ENCODE assay signal across 14 cellular contexts in the genomic region with DNA sequence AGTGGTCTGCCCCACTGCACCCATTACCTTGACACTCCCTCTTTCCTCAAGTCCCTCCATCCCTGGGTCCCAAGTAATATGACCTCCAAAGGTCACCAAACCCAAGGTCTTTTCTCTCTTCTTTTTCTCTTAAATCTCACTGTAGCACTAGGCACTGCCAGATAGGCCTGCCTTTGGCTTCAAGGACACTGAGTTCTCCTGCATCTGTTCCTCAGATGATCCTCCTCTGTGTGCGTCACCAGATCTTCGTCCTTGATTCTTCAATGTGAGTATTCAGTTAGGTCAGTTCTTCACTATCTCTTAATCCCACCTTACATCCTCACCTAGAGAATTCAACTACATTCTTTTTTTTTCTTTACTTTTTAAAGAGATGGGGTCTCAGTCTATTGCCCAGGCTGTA.
A peak's percentile ranks its signal among the peaks of the same experiment; 100 is the strongest.
DNase-seq lines count a peak whose midpoint lies in the region; ATAC-seq, FAIRE-seq and TF ChIP-seq lines count a peak whose summit lies in the region.
"Had no signal": no experiment of that assay in that cellular context is flagged by ENCODE, and none has a peak within 500 bp of the region (broad histone marks: within the 10 kb centered on the region; RNA-seq: fewer than 3 reads in every experiment).

No MANE protein-coding gene starts in this region.

- peaks cover 56% of the 10 kb centered on the region for H3K36me3 Mint-ChIP-seq in activated naive CD8-positive, alpha-beta T cell treated with anti-CD3 and anti-CD28 coated beads, Interleukin-2, amount 50 U/mL, for 24 hours (ENCODE audit: low read depth)

- no peaks in the 10 kb centered on the region for H3K27me3 Mint-ChIP-seq in activated naive CD8-positive, alpha-beta T cell treated with anti-CD3 and anti-CD28 coated beads, Interleukin-2, amount 50 U/mL, for 24 hours

- no TSS peak for BruUV-seq in HepG2 (replicated peaks; lab: Mats Ljungman, UMichigan)

- CTCF ChIA-PET in HepG2 (lab: Yijun Ruan, JAX; ENCODE audit: low intra/inter-chr PET ratio, low total read pairs): no interaction called here

- in situ Hi-C loops in HepG2 (cut with HindIII; ENCODE audit: extremely low pct_ligation_motif_present, low pct_unique_long_range_greater_than_20kb): no loop called here

- no peak for ATAC-seq in HepG2
- no peak for ATAC-seq in right lobe of liver
- no peak for ATAC-seq in activated naive CD8-positive, alpha-beta T cell treated with anti-CD3 and anti-CD28 coated beads, Interleukin-2, amount 50 U/mL, for 24 hours

- no peak for TF ChIP-seq EP300 in HepG2 (IDR thresholded peaks at IDR 0.05; ENCODE audit: low read depth in 2 of 2, low read length in 2 of 2)
- no peak for TF ChIP-seq EP300 in HepG2 (CRISPR knock-in tag; IDR thresholded peaks at IDR 0.05; ENCODE audit: borderline replicate concordance)

- no peak overlapping the region for H2AFZ ChIP-seq in HepG2 (ENCODE audit: low read length)
- H2AFZ ChIP-seq in KMS-11 (ENCODE audit: low read depth): no peak overlapping the region

- intact Hi-C loops in HepG2 (cut with micrococcal nuclease; ENCODE audit: unreplicated experiment): no loop called here
- intact Hi-C loops in right lobe of liver (cut with DNase I): no loop called here

- H3K9me3 ChIP-seq in HepG2 (ENCODE audit: low read length) (no peaks in the 10 kb centered on the region), right lobe of liver (no peaks in the 10 kb centered on the region)
- H3K9me3 ChIP-seq: ovary had no signal

- H3K27ac ChIP-seq in HepG2 (ENCODE audit: extremely low read length, insufficient read depth, low read length) (no peak overlapping the region), right lobe of liver (no peak overlapping the region), KMS-11 (peak overlapping the region; percentile 59)
- H3K27ac ChIP-seq: ovary had no signal

- DNase-seq in HepG2 (ENCODE audit: low spot score) (no peak), right lobe of liver (no peak), NCI-H345 (lab: John Stamatoyannopoulos, UW) (no peak), NCI-H1694 treated with DMSO at 0.1 percent for 48 hours (lab: John Stamatoyannopoulos, UW) (no peak), NCI-H526 treated with DMSO at 0.1 percent for 48 hours (lab: John Stamatoyannopoulos, UW) (no peak)
- DNase-seq in activated naive CD8-positive, alpha-beta T cell treated with anti-CD3 and anti-CD28 coated beads, Interleukin-2, amount 50 U/mL, for 24 hours: no peak
- no peak for DNase-seq in activated CD4-positive, CD25-positive, alpha-beta regulatory T cell (lab: John Stamatoyannopoulos, UW)
- DNase-seq: activated effector memory CD4-positive, alpha-beta T cell treated with anti-CD3 and anti-CD28 coated beads, Interleukin-2, amount 50 U/mL, for 16 hours; Calu3; MM.1S; NK-92 treated with Interleukin-12 subunit alpha and Interleukin-12 subunit beta, amount 100 ng/mL, for 24 hours; ovary; stimulated activated CD4-positive, alpha-beta T cell treated with anti-CD3 and anti-CD28 coated beads, Interleukin-1b, Interleukin-23, amount 100 ng/mL, for 48 hours had no signal

- no peak overlapping the region for H3K9ac ChIP-seq in HepG2 (ENCODE audit: insufficient read depth, low read depth, low read length)
- H3K9ac ChIP-seq in KMS-11: no peak overlapping the region

- no peak overlapping the region for H3K4me2 ChIP-seq in HepG2 (ENCODE audit: low read depth, low read length)
- H3K4me2 ChIP-seq in KMS-11: peak overlapping the region; percentile 47

- TF ChIP-seq CTCF in HepG2 (CRISPR knock-in tag; IDR thresholded peaks at IDR 0.05) (no peak), right lobe of liver (IDR thresholded peaks at IDR 0.05) (no peak), KMS-11 (conservative IDR thresholded peaks at IDR 0.05; ENCODE audit: low read depth, low read length) (no peak)

- H3K79me2 ChIP-seq in HepG2 (ENCODE audit: insufficient read depth, low read length): no peaks in the 10 kb centered on the region
- no peaks in the 10 kb centered on the region for H3K79me2 ChIP-seq in KMS-11 (ENCODE audit: insufficient read depth, low read depth)

- no peak overlapping the region for H3K4me3 Mint-ChIP-seq in activated naive CD8-positive, alpha-beta T cell treated with anti-CD3 and anti-CD28 coated beads, Interleukin-2, amount 50 U/mL, for 24 hours

- POLR2A ChIA-PET in HepG2 (lab: Yijun Ruan, JAX): no interaction called here

- peak overlapping the region; percentile 18 for H3K27ac Mint-ChIP-seq in activated naive CD8-positive, alpha-beta T cell treated with anti-CD3 and anti-CD28 coated beads, Interleukin-2, amount 50 U/mL, for 24 hours

- WGBS in HepG2 (ENCODE audit: low lambda C conversion rate): 94% methylated on average over 2 of the region's 2 CpGs
- 97% methylated on average over 2 of the region's 2 CpGs for WGBS in right lobe of liver (ENCODE audit: insufficient coverage, low coverage, low lambda C conversion rate, missing lambda C conversion rate)

- no peaks in the 10 kb centered on the region for H4K20me1 ChIP-seq in HepG2 (ENCODE audit: insufficient read depth, low read length)
- H4K20me1 ChIP-seq in KMS-11 (ENCODE audit: insufficient read depth): no peaks in the 10 kb centered on the region

- H3K4me1 ChIP-seq in HepG2 (ENCODE audit: insufficient read depth, low read length) (no peaks in the 10 kb centered on the region), right lobe of liver (peaks cover 0 to 12% (median 0%) of the 10 kb centered on the region in 4 donors), KMS-11 (ENCODE audit: low read depth, poor library complexity, severe bottlenecking) (peaks cover 45% of the 10 kb centered on the region)

- FAIRE-seq in HepG2 (lab: Jason Lieb, UNC): no peak

- H3K27me3 ChIP-seq in HepG2 (ENCODE audit: control insufficient read depth in 1 of 2, insufficient read depth in 2 of 2, low read length in 2 of 2) (no peaks in the 10 kb centered on the region), right lobe of liver (no peaks in the 10 kb centered on the region), KMS-11 (ENCODE audit: insufficient read depth, low read depth) (no peaks in the 10 kb centered on the region)
- H3K27me3 ChIP-seq: ovary had no signal

- TF ChIP-seq POLR2A in HepG2 (IDR thresholded peaks at IDR 0.05; ENCODE audit: insufficient read depth in 1 of 2, low read depth in 2 of 2, low read length in 2 of 2) (no peak), right lobe of liver (IDR thresholded peaks at IDR 0.05) (no peak)

- H3K36me3 ChIP-seq in HepG2 (replicated peaks in 1 of 2; ENCODE audit: control insufficient read depth in 1 of 2, insufficient read depth in 2 of 2, low read length in 2 of 2): peaks cover 2 to 12% of the 10 kb centered on the region in 2 experiments; a peak in 4 of 5 replicates
- no peaks in the 10 kb centered on the region for H3K36me3 ChIP-seq in right lobe of liver
- no peaks in the 10 kb centered on the region for H3K36me3 ChIP-seq in KMS-11 (ENCODE audit: insufficient read depth)
- H3K36me3 ChIP-seq: ovary had no signal

- no peaks in the 10 kb centered on the region for H3K9me3 Mint-ChIP-seq in activated naive CD8-positive, alpha-beta T cell treated with anti-CD3 and anti-CD28 coated beads, Interleukin-2, amount 50 U/mL, for 24 hours

- H3K4me1 Mint-ChIP-seq in activated naive CD8-positive, alpha-beta T cell treated with anti-CD3 and anti-CD28 coated beads, Interleukin-2, amount 50 U/mL, for 24 hours: peaks cover 39% of the 10 kb centered on the region

- H3K4me3 ChIP-seq in HepG2 (replicated peaks in 1 of 3; ENCODE audit: insufficient read depth in 1 of 3, low read depth in 2 of 3, low read length in 3 of 3) (no peak overlapping the region), right lobe of liver (no peak overlapping the region), KMS-11 (IDR thresholded peaks at IDR 0.05; ENCODE audit: insufficient read depth, low read depth, low read length) (no peak overlapping the region)
- H3K4me3 ChIP-seq: ovary had no signal

- TF ChIP-seq RAD21 in HepG2 (CRISPR knock-in tag; IDR thresholded peaks at IDR 0.05): no peak

TF ChIP-seq in HepG2, 621 proteins besides CTCF, POLR2A, EP300 and RAD21:
- TF ChIP-seq ZNF615 (CRISPR knock-in tag; IDR thresholded peaks at IDR 0.05; ENCODE audit: borderline replicate concordance) (no peak), ZNF841 (CRISPR knock-in tag; IDR thresholded peaks at IDR 0.05; ENCODE audit: borderline replicate concordance) (no peak), ZNF709 (CRISPR knock-in tag; IDR thresholded peaks at IDR 0.05) (no peak)
- TF ChIP-seq, protein P1, sequence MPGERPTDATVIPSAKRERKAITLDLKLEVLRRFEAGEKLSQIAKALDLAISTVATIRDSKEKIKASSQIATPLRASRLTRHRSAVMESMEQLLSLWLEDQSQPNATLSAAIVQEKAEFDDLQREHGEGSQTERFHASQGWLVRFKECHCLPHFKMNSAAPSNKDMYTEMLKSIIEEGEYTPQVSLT (CRISPR knock-in tag; IDR thresholded peaks at IDR 0.05; ENCODE audit: borderline replicate concordance, low read depth): 0 out of 2 replicates have a peak, but pooled peaks have one; percentile 43
- TF ChIP-seq, protein P2, sequence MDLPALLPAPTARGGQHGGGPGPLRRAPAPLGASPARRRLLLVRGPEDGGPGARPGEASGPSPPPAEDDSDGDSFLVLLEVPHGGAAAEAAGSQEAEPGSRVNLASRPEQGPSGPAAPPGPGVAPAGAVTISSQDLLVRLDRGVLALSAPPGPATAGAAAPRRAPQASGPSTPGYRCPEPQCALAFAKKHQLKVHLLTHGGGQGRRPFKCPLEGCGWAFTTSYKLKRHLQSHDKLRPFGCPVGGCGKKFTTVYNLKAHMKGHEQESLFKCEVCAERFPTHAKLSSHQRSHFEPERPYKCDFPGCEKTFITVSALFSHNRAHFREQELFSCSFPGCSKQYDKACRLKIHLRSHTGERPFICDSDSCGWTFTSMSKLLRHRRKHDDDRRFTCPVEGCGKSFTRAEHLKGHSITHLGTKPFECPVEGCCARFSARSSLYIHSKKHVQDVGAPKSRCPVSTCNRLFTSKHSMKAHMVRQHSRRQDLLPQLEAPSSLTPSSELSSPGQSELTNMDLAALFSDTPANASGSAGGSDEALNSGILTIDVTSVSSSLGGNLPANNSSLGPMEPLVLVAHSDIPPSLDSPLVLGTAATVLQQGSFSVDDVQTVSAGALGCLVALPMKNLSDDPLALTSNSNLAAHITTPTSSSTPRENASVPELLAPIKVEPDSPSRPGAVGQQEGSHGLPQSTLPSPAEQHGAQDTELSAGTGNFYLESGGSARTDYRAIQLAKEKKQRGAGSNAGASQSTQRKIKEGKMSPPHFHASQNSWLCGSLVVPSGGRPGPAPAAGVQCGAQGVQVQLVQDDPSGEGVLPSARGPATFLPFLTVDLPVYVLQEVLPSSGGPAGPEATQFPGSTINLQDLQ (CRISPR knock-in tag; IDR thresholded peaks at IDR 0.05): no peak
